ENCODE assay signal across 19 cellular contexts in genomic region chr15:87851497-87851896, GRCh38.
"Had no signal": no experiment of that assay in that cellular context is flagged by ENCODE, and none has a peak within 500 bp of the region (broad histone marks: within the 10 kb centered on the region; RNA-seq: fewer than 3 reads in every experiment).

No MANE protein-coding gene starts in this region.

- H3K27ac ChIP-seq: coronary artery, dorsolateral prefrontal cortex, esophagus muscularis mucosa, foreskin keratinocyte, gastroesophageal sphincter, hepatocyte, left lung, lower lobe of right lung had no signal

- DNase-seq: dermis blood vessel endothelial cell; effector CD4-positive, alpha-beta T cell; effector memory CD4-positive, alpha-beta T cell; foreskin keratinocyte; hypothalamus; immature natural killer cell; islet precursor cell; kidney; kidney glomerular epithelial cell; left lung; lower lobe of right lung; mesenchymal stem cell; mucosa of descending colon; naive B cell had no signal

- H3K4me1 ChIP-seq: esophagus muscularis mucosa, foreskin keratinocyte, gastroesophageal sphincter, left lung, lower lobe of right lung had no signal

- H3K36me3 ChIP-seq: esophagus muscularis mucosa, gastroesophageal sphincter, left lung, lower lobe of right lung had no signal

- H3K9me3 ChIP-seq: esophagus muscularis mucosa, gastroesophageal sphincter, left lung, lower lobe of right lung, mucosa of descending colon had no signal

- ATAC-seq: foreskin keratinocyte, gastroesophageal sphincter, left lung, lower lobe of right lung, mucosa of descending colon had no signal

- H3K4me3 ChIP-seq: coronary artery, dorsolateral prefrontal cortex, esophagus muscularis mucosa, gastroesophageal sphincter, hepatocyte, left lung, lower lobe of right lung, mucosa of descending colon had no signal

- H3K27me3 ChIP-seq: esophagus muscularis mucosa, foreskin keratinocyte, hepatocyte, left lung had no signal
